ENCODE assay signal across 8 cellular contexts in the genomic region with DNA sequence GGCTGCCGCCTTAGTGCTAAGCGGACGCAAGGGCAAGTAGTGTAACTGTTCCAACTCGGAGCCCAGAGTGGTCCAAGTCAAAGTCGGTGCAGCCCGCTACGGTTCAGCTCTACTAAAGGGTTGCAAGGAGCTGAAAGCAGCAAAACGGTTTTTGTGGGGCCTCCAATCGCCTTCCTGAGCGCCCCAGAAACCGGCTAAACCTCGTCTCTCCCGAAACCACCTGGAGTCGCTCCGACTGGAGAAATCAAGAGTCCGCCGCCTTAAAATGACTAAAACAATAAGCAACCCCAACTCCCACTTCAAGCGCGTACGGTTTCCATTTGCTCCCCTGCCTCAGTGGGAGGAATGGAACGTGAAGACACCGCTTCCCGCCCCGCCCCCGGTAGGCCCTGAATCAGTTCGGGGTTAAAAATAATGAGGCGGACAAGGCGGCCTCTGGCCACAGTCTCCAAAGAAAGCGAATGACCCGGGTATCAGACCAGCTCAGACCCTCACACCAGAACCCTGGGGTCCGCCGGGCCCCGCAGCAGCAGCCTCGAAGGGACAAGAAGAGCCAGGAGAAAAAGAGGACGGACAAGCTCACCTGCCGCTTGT. TPM values are rescaled to one million over a fixed set of nuclear protein-coding genes. Genes with fewer than 3 reads are reported as not detected.
DNase-seq lines count a peak whose midpoint lies in the region; ATAC-seq and TF ChIP-seq lines count a peak whose summit lies in the region.

No MANE protein-coding gene starts in this region.

- H3K9me3 Mint-ChIP-seq in Caco-2 (ENCODE audit: unreplicated experiment): no peaks in the 10 kb centered on the region

- no peak for TF ChIP-seq CTCF in Caco-2 (IDR thresholded peaks at IDR 0.05; ENCODE audit: insufficient read depth in 1 of 2, low read depth in 1 of 2, low read length in 1 of 2, severe bottlenecking in 1 of 2, unreplicated experiment in 1 of 2)
- TF ChIP-seq CTCF in HFF-Myc (IDR thresholded peaks at IDR 0.05; ENCODE audit: low read depth, low read length, missing control alignments): no peak
- TF ChIP-seq CTCF in RWPE1 (conservative IDR thresholded peaks at IDR 0.05; ENCODE audit: low read depth): no peak
- TF ChIP-seq CTCF in breast epithelium (IDR thresholded peaks at IDR 0.05): no peak

- peaks cover 6% of the 10 kb centered on the region for H3K4me1 Mint-ChIP-seq in Caco-2 (ENCODE audit: low read depth, unreplicated experiment)

- H3K27me3 Mint-ChIP-seq in Caco-2 (ENCODE audit: insufficient read depth, unreplicated experiment): no peaks in the 10 kb centered on the region

- TSS peak; percentile 48 for BruUV-seq in Caco-2 (replicated peaks; lab: Mats Ljungman, UMichigan)

- TF ChIP-seq POLR2A in breast epithelium (IDR thresholded peaks at IDR 0.05): no peak

- peak; percentile 30 to 39 for DNase-seq in Caco-2
- DNase-seq in HFF-Myc (ENCODE audit: extremely low read depth, low read depth): no peak
- peak; percentile 57 for DNase-seq in RWPE1 (ENCODE audit: low spot score)
- no peak for DNase-seq in breast epithelium (ENCODE audit: low spot score in 2 of 2)
- DNase-seq in left colon: peak; percentile 33 to 51
- DNase-seq in stimulated activated CD4-positive, alpha-beta T cell treated with anti-CD3 and anti-CD28 coated beads, Interleukin-2, amount 100 ng/mL, for 24 hours: peak; percentile 65 to 68
- no peak for DNase-seq in central memory CD4-positive, alpha-beta T cell
- DNase-seq in D341Med (ENCODE audit: low spot score): no peak

- H3K4me3 ChIP-seq in Caco-2 (ENCODE audit: low read depth, low read length): peak overlapping the region; percentile 60
- peak overlapping the region; percentile 92 for H3K4me3 ChIP-seq in HFF-Myc (replicated peaks; ENCODE audit: low read depth, low read length)
- H3K4me3 ChIP-seq in breast epithelium: peak overlapping the region; percentile 79 to 88 (median 83)

- H3K36me3 ChIP-seq in Caco-2 (ENCODE audit: control insufficient read depth, insufficient read depth, low read length) (no peaks in the 10 kb centered on the region), breast epithelium (no peaks in the 10 kb centered on the region)

- H3K9me3 ChIP-seq in Caco-2 (no peaks in the 10 kb centered on the region), breast epithelium (no peaks in the 10 kb centered on the region)

- intact Hi-C loops in Caco-2 (cut with micrococcal nuclease; ENCODE audit: unreplicated experiment): loop anchor here (1.0 to 10.0 kb wide), 5 partner anchors 20 to 209 kb away; partner anchors contain the start of genes NMB, WDR73, ZNF592 and ZSCAN2
- intact Hi-C loops in breast epithelium (cut with DNase I; ENCODE audit: low total_unique reads): no loop called here
- intact Hi-C loops in left colon (cut with DNase I, micrococcal nuclease): no loop called here

- CTCF ChIA-PET in Caco-2 (lab: Charles Lee) (interaction anchor here (0.8 to 1.5 kb wide), 3 partner anchors 9 to 33 kb away, joined by 3 to 11 read pairs (median 4); partner anchors contain the start of gene ZNF592), RWPE1 (lab: Yijun Ruan, JAX) (interaction anchor here (0.6 to 1.0 kb wide), 3 partner anchors 49 to 426 kb away, joined by 5 to 7 read pairs (median 5); no protein-coding TSS in a partner anchor)

- peaks cover 41% of the 10 kb centered on the region for H3K36me3 Mint-ChIP-seq in Caco-2 (ENCODE audit: insufficient read depth, unreplicated experiment)

- peaks cover 5% of the 10 kb centered on the region for H3K4me1 ChIP-seq in Caco-2
- H3K4me1 ChIP-seq in breast epithelium: peaks cover 0 to 12% of the 10 kb centered on the region in 2 donors

- peak overlapping the region; percentile 81 for H3K4me3 Mint-ChIP-seq in Caco-2 (ENCODE audit: unreplicated experiment)

- ATAC-seq in left colon: peak; percentile 20

- POLR2A ChIA-PET in Caco-2 (lab: Charles Lee): interaction anchor here (0.6 to 2.5 kb wide), 9 partner anchors 10 to 214 kb away, joined by 3 to 60 read pairs (median 5); partner anchors contain the start of gene ZNF592
- POLR2A ChIA-PET in RWPE1 (lab: Yijun Ruan, JAX; ENCODE audit: low non-redundant PET): interaction anchor here (1.0 to 1.3 kb wide), 3 partner anchors 22 to 32 kb away, joined by 4 read pairs; no protein-coding TSS in a partner anchor

- H3K27ac Mint-ChIP-seq in Caco-2 (ENCODE audit: unreplicated experiment): peak overlapping the region; percentile 87

- peak overlapping the region; percentile 99 for H3K27ac ChIP-seq in RWPE1
- H3K27ac ChIP-seq in breast epithelium: peak overlapping the region; percentile 93 to 95

- H3K27me3 ChIP-seq in Caco-2 (replicated peaks; ENCODE audit: control insufficient read depth, insufficient read depth, low read length) (no peaks in the 10 kb centered on the region), breast epithelium (no peaks in the 10 kb centered on the region)

RNA-seq across cellular contexts. Expression of gene SEC11A, which starts 0.4 kb away (rescaled TPM):
- total RNA-seq in Caco-2 (2022): 200 and 211 TPM in 2 replicates
- total RNA-seq in breast epithelium: 100 to 1,000 TPM; 121 to 188 (median 122) TPM
- 100 to 1,000 TPM; 128 to 130 TPM for total RNA-seq in left colon

RNA-seq across cellular contexts. Expression of gene ZNF592, which starts 32.9 kb away (rescaled TPM):
- total RNA-seq in Caco-2 (2022) (29.1 and 30.6 TPM in 2 replicates), breast epithelium (10 to 100 TPM; 14.1 to 18.4 (median 18.2) TPM), left colon (10 to 100 TPM; 24.3 to 29.7 TPM)

RNA-seq across cellular contexts. Expression of gene NMB, which starts 57.5 kb away (rescaled TPM):
- total RNA-seq in Caco-2 (2022) (7.5 and 8.6 TPM in 2 replicates), breast epithelium (10 to 100 TPM; 13.8 to 26.9 (median 15.7) TPM), left colon (1 to 10 TPM; 1.8 to 2.8 TPM)

Comparison
In these comparisons a context has a peak if more than half of its experiments do, and no peak if none do; other contexts are left out.
1. DNase-seq: peak in Caco-2 (2 of 2), RWPE1 (single experiment), left colon (2 of 2) and stimulated activated CD4-positive, alpha-beta T cell treated with anti-CD3 and anti-CD28 coated beads, Interleukin-2, amount 100 ng/mL, for 24 hours (2 of 2); none in HFF-Myc (single experiment), breast epithelium (0 of 2), central memory CD4-positive, alpha-beta T cell (single experiment) and D341Med (single experiment).
2. Peak in every context shown above with its lines, with median percentiles within 50 percentile points of each other: H3K4me3 ChIP-seq.